ENCODE assay signal across 20 cellular contexts in genomic region chr2:13572466-13572865, GRCh38.
DNase-seq lines count a peak whose midpoint lies in the region; ATAC-seq and TF ChIP-seq lines count a peak whose summit lies in the region.
"Had no signal": no experiment of that assay in that cellular context is flagged by ENCODE, and none has a peak within 500 bp of the region (broad histone marks: within the 10 kb centered on the region; RNA-seq: fewer than 3 reads in every experiment).

No MANE protein-coding gene starts in this region.

- ATAC-seq in foreskin keratinocyte, result peak; percentile 84

- TF ChIP-seq CTCF in foreskin keratinocyte (conservative IDR thresholded peaks at IDR 0.05) (no peak), Caco-2 (IDR thresholded peaks at IDR 0.05; ENCODE audit: insufficient read depth in 1 of 2, low read depth in 1 of 2, low read length in 1 of 2, severe bottlenecking in 1 of 2, unreplicated experiment in 1 of 2) (no peak), nephron progenitor cell (IDR thresholded peaks at IDR 0.05) (no peak)

- H3K27ac Mint-ChIP-seq in Caco-2 (ENCODE audit: unreplicated experiment) (no peak overlapping the region), nephron progenitor cell (no peak overlapping the region)
- H3K27ac Mint-ChIP-seq: HFFc6 had no signal

- POLR2A ChIA-PET in Caco-2 (lab: Charles Lee), result no interaction called here

- CTCF ChIA-PET in Caco-2 (lab: Charles Lee), result no interaction called here

- H3K9me3 ChIP-seq in HAP-1 (no peaks in the 10 kb centered on the region), SJSA1 (replicated peaks) (no peaks in the 10 kb centered on the region; the same call in 1 of the 2 replicates), Caco-2 (no peaks in the 10 kb centered on the region)
- H3K9me3 ChIP-seq: MG63, SJCRH30 had no signal

- H3K4me3 ChIP-seq in HAP-1 (no peak overlapping the region), SJSA1 (no peak overlapping the region), Caco-2 (ENCODE audit: low read depth, low read length) (no peak overlapping the region)
- H3K4me3 ChIP-seq: MG63, PC-9, SJCRH30 had no signal

- in situ Hi-C loops in HAP-1 (cut with MboI; ENCODE audit: low sequenced_read_pairs), result no loop called here

- peak; percentile 18 to 71 for DNase-seq in HAP-1 (ENCODE audit: low spot score in 2 of 2)
- peak in 1 of 2 experiments; percentile 60 for DNase-seq in SJSA1 (ENCODE audit: low read depth in 1 of 2, low spot score in 2 of 2)
- DNase-seq in foreskin keratinocyte, result peak; percentile 28 to 65
- DNase-seq in nucleus accumbens (lab: John Stamatoyannopoulos, UW), result no peak
- no peak for DNase-seq in NCI-H1048 (lab: John Stamatoyannopoulos, UW)
- no peak for DNase-seq in Caco-2
- DNase-seq in nephron progenitor cell, result no peak
- DNase-seq: ACHN, C1 segment of cervical spinal cord, DND-41, HFFc6, MG63, NCI-H1092, NCI-H1436 treated with DMSO at 0.1 percent for 48 hours, NCI-H2029, NCI-H345, NCI-H526, PC-9, SJCRH30, SW 1271 had no signal

- H3K36me3 ChIP-seq in HAP-1 (replicated peaks), result no peaks in the 10 kb centered on the region
- no peaks in the 10 kb centered on the region for H3K36me3 ChIP-seq in SJSA1
- H3K36me3 ChIP-seq in Caco-2 (ENCODE audit: control insufficient read depth, insufficient read depth, low read length), result no peaks in the 10 kb centered on the region
- H3K36me3 ChIP-seq: MG63, SJCRH30 had no signal

- H3K27me3 Mint-ChIP-seq in Caco-2 (ENCODE audit: insufficient read depth, unreplicated experiment) (no peaks in the 10 kb centered on the region), nephron progenitor cell (ENCODE audit: low read depth, poor library complexity) (peaks cover 3% of the 10 kb centered on the region)

- H3K4me3 Mint-ChIP-seq in Caco-2 (ENCODE audit: unreplicated experiment) (no peak overlapping the region), nephron progenitor cell (no peak overlapping the region)
- H3K4me3 Mint-ChIP-seq: HFFc6 had no signal

- no peaks in the 10 kb centered on the region for H3K27me3 ChIP-seq in HAP-1 (ENCODE audit: low read depth)
- no peaks in the 10 kb centered on the region for H3K27me3 ChIP-seq in SJSA1 (replicated peaks)
- H3K27me3 ChIP-seq in foreskin keratinocyte, result no peaks in the 10 kb centered on the region
- H3K27me3 ChIP-seq in Caco-2 (replicated peaks; ENCODE audit: control insufficient read depth, insufficient read depth, low read length), result no peaks in the 10 kb centered on the region
- H3K27me3 ChIP-seq: MG63 had no signal

- intact Hi-C loops in Caco-2 (cut with micrococcal nuclease; ENCODE audit: unreplicated experiment), result no loop called here

- no peaks in the 10 kb centered on the region for H3K4me1 Mint-ChIP-seq in Caco-2 (ENCODE audit: low read depth, unreplicated experiment)
- no peaks in the 10 kb centered on the region for H3K4me1 Mint-ChIP-seq in nephron progenitor cell

- H3K36me3 Mint-ChIP-seq in Caco-2 (ENCODE audit: insufficient read depth, unreplicated experiment) (no peaks in the 10 kb centered on the region), nephron progenitor cell (ENCODE audit: low read depth) (no peaks in the 10 kb centered on the region)

- H3K9me3 Mint-ChIP-seq in Caco-2 (ENCODE audit: unreplicated experiment) (no peaks in the 10 kb centered on the region), nephron progenitor cell (no peaks in the 10 kb centered on the region)

- no TSS peak for BruUV-seq in Caco-2 (replicated peaks; lab: Mats Ljungman, UMichigan)

- H3K4me1 ChIP-seq in HAP-1 (peaks cover 13% of the 10 kb centered on the region), SJSA1 (replicated peaks) (peaks cover 13% of the 10 kb centered on the region), foreskin keratinocyte (peaks cover 8% of the 10 kb centered on the region), Caco-2 (no peaks in the 10 kb centered on the region)
- H3K4me1 ChIP-seq: SJCRH30 had no signal

- H3K27ac ChIP-seq in SJSA1 (peak overlapping the region; percentile 45), foreskin keratinocyte (no peak overlapping the region)
- H3K27ac ChIP-seq: PC-9, SJCRH30 had no signal

Comparison
In these comparisons a context has a peak if more than half of its experiments do, and no peak if none do; other contexts are left out.
1. DNase-seq: peak in HAP-1 (2 of 2) and foreskin keratinocyte (2 of 2); none in nucleus accumbens (0 of 56), NCI-H1048 (single experiment), Caco-2 (0 of 2) and nephron progenitor cell (single experiment).